Comparison of ENCODE assay signal across 8 cellular contexts in genomic region chr15:68114356-68114755, GRCh38.
DNase-seq lines count a peak whose midpoint lies in the region; ATAC-seq and TF ChIP-seq lines count a peak whose summit lies in the region.

No MANE protein-coding gene starts in this region.

- POLR2A ChIA-PET in RWPE1 (lab: Yijun Ruan, JAX; ENCODE audit: low non-redundant PET): no interaction called here

- no peak for TF ChIP-seq EP300 in sigmoid colon (IDR thresholded peaks at IDR 0.05)

- no peak for DNase-seq in GM12864 (ENCODE audit: low read depth)
- DNase-seq in RWPE1 (ENCODE audit: low spot score): peak; percentile 12
- peak; percentile 30 for DNase-seq in fibroblast of mammary gland (ENCODE audit: low read depth)
- no peak for DNase-seq in sigmoid colon
- DNase-seq in NCI-H2196 (lab: John Stamatoyannopoulos, UW; ENCODE audit: unreplicated experiment): no peak
- no peak for DNase-seq in HUDEP-2 (lab: John Stamatoyannopoulos, UW; ENCODE audit: unreplicated experiment in 76 of 76)

- H3K27ac ChIP-seq in RWPE1 (no peak overlapping the region), sigmoid colon (peak overlapping the region; percentile 39 to 67 (median 52))

- H3K4me1 ChIP-seq in sigmoid colon: peaks cover 0 to 40% (median 25%) of the 10 kb centered on the region in 4 donors

- no peak for TF ChIP-seq POLR2A in sigmoid colon (IDR thresholded peaks at IDR 0.05)

- 0 to 3% methylated on average over 1 of the region's 1 CpG for WGBS in sigmoid colon, 2 donors

- intact Hi-C loops in sigmoid colon (cut with DNase I): no loop called here

- H3K4me3 ChIP-seq in GM12864 (ENCODE audit: low read depth, low read length) (peak overlapping the region; percentile 16; the same call in 1 of the 2 replicates), fibroblast of mammary gland (ENCODE audit: control insufficient read depth, low read depth, low read length) (peak overlapping the region; percentile 42), sigmoid colon (peak overlapping the region in 3 of 4 donors; percentile 16 to 40 (median 31))

- TF ChIP-seq CTCF in GM12864 (IDR thresholded peaks at IDR 0.05; ENCODE audit: low read depth, low read length, missing control alignments) (no peak), RWPE1 (conservative IDR thresholded peaks at IDR 0.05; ENCODE audit: low read depth) (no peak), fibroblast of mammary gland (conservative IDR thresholded peaks at IDR 0.05; ENCODE audit: control insufficient read depth, insufficient read depth, low read depth, low read length) (no peak), sigmoid colon (IDR thresholded peaks at IDR 0.05) (no peak)

- no peaks in the 10 kb centered on the region for H3K9me3 ChIP-seq in sigmoid colon

- H3K27me3 ChIP-seq in sigmoid colon: no peaks in the 10 kb centered on the region

- no peaks in the 10 kb centered on the region for H3K36me3 ChIP-seq in sigmoid colon

- CTCF ChIA-PET in RWPE1 (lab: Yijun Ruan, JAX): no interaction called here

- ATAC-seq in GM19467 (IDR thresholded peaks at IDR 0.05; ENCODE audit: unreplicated experiment) (no peak), GM18519 (IDR thresholded peaks at IDR 0.05; ENCODE audit: low FRiP score, unreplicated experiment) (no peak)

Comparison
In these comparisons a context has a peak if more than half of its experiments do, and no peak if none do; other contexts are left out.
1. DNase-seq: peak in RWPE1 (single experiment) and fibroblast of mammary gland (single experiment); none in GM12864 (single experiment), sigmoid colon (single experiment), NCI-H2196 (single experiment) and HUDEP-2 (0 of 76).
2. Peak in every context shown above with its lines, with median percentiles within 50 percentile points of each other: H3K4me3 ChIP-seq.